Comparison of ENCODE assay signal across 8 cellular contexts in genomic region chr4:1010522-1011021, GRCh38. TPM values are rescaled to one million over a fixed set of nuclear protein-coding genes. Genes with fewer than 3 reads are reported as not detected.
A peak's percentile ranks its signal among the peaks of the same experiment; 100 is the strongest.
DNase-seq lines count a peak whose midpoint lies in the region; ATAC-seq, FAIRE-seq and TF ChIP-seq lines count a peak whose summit lies in the region.

No MANE protein-coding gene starts in this region.

- H3K27me3 ChIP-seq in parathyroid adenoma (ENCODE audit: control insufficient read depth, insufficient read depth, low read length): no peaks in the 10 kb centered on the region

- H2AFZ ChIP-seq in parathyroid adenoma: peak overlapping the region; percentile 69

- peak overlapping the region; percentile 84 to 91 for H3K4me3 Mint-ChIP-seq in activated T-cell treated with anti-CD3 and anti-CD28 coated beads, Interleukin-2, amount 50 U/mL, for 72 hours

- FAIRE-seq in urothelium cell line (lab: Jason Lieb, UNC): no peak

- no peaks in the 10 kb centered on the region for H3K4me1 ChIP-seq in parathyroid adenoma

- peak overlapping the region; percentile 49 for H3K27ac ChIP-seq in parathyroid adenoma

- no peak overlapping the region for H3K9ac ChIP-seq in parathyroid adenoma

- TF ChIP-seq CTCF in fibroblast of the aortic adventitia (IDR thresholded peaks at IDR 0.05; ENCODE audit: insufficient read depth, low read length) (no peak), parathyroid adenoma (IDR thresholded peaks at IDR 0.05) (no peak)

- H3K36me3 ChIP-seq in parathyroid adenoma (ENCODE audit: control insufficient read depth, insufficient read depth, low read length): no peaks in the 10 kb centered on the region

- ATAC-seq in activated T-cell treated with anti-CD3 and anti-CD28 coated beads, Interleukin-2, amount 50 U/mL, for 72 hours (replicated peaks in 1 of 2): peak; percentile 67 to 71

- peaks cover 0 to 3% of the 10 kb centered on the region in 2 donors for H3K9me3 Mint-ChIP-seq in activated T-cell treated with anti-CD3 and anti-CD28 coated beads, Interleukin-2, amount 50 U/mL, for 72 hours

- H3K36me3 Mint-ChIP-seq in activated T-cell treated with anti-CD3 and anti-CD28 coated beads, Interleukin-2, amount 50 U/mL, for 72 hours (ENCODE audit: insufficient read depth in 2 of 2): no peaks in the 10 kb centered on the region

- peak overlapping the region; percentile 61 for H3K27ac Mint-ChIP-seq in activated T-cell treated with anti-CD3 and anti-CD28 coated beads, Interleukin-2, amount 50 U/mL, for 72 hours

- peak; percentile 51 for DNase-seq in NCI-H82 (lab: John Stamatoyannopoulos, UW)
- no peak for DNase-seq in NCI-H82 treated with DMSO at 0.1 percent for 48 hours (lab: John Stamatoyannopoulos, UW; ENCODE audit: unreplicated experiment)
- DNase-seq in OCI-M1 (lab: John Stamatoyannopoulos, UW): peak; percentile 76
- peak; percentile 83 to 90 for DNase-seq in activated T-cell treated with anti-CD3 and anti-CD28 coated beads, Interleukin-2, amount 50 U/mL, for 72 hours
- DNase-seq in fibroblast of the aortic adventitia (ENCODE audit: low read depth): peak; percentile 77
- peak; percentile 28 for DNase-seq in urothelium cell line (ENCODE audit: low spot score)
- no peak for DNase-seq in NK-92 (lab: John Stamatoyannopoulos, UW; ENCODE audit: unreplicated experiment)

- H3K27me3 Mint-ChIP-seq in activated T-cell treated with anti-CD3 and anti-CD28 coated beads, Interleukin-2, amount 50 U/mL, for 72 hours (ENCODE audit: low read depth): peaks cover 28% of the 10 kb centered on the region

- H3K4me3 ChIP-seq in fibroblast of the aortic adventitia (ENCODE audit: low read depth, low read length): peak overlapping the region; percentile 53
- peak overlapping the region; percentile 61 for H3K4me3 ChIP-seq in parathyroid adenoma (ENCODE audit: low read depth, low read length)

- peaks cover 13% of the 10 kb centered on the region for H3K4me1 Mint-ChIP-seq in activated T-cell treated with anti-CD3 and anti-CD28 coated beads, Interleukin-2, amount 50 U/mL, for 72 hours (ENCODE audit: low read depth)

- H3K4me2 ChIP-seq in parathyroid adenoma (ENCODE audit: low read length): peak overlapping the region; percentile 95

- H3K79me2 ChIP-seq in parathyroid adenoma: no peaks in the 10 kb centered on the region

- no peaks in the 10 kb centered on the region for H3K9me3 ChIP-seq in parathyroid adenoma (ENCODE audit: control insufficient read depth, low read length)

RNA-seq across cellular contexts. Expression of gene FGFRL1, which starts 0.9 kb away (rescaled TPM):
- 10 to 100 TPM; 15.9 to 18.6 TPM for total RNA-seq in activated T-cell treated with anti-CD3 and anti-CD28 coated beads, Interleukin-2, amount 50 U/mL, for 72 hours
- total RNA-seq in fibroblast of the aortic adventitia (ENCODE audit: low replicate concordance): 14.1 and 27.4 TPM in 2 replicates

RNA-seq across cellular contexts. Expression of gene SLC26A1, which starts 17.4 kb away (rescaled TPM):
- not detected for total RNA-seq in activated T-cell treated with anti-CD3 and anti-CD28 coated beads, Interleukin-2, amount 50 U/mL, for 72 hours
- total RNA-seq in fibroblast of the aortic adventitia (ENCODE audit: low replicate concordance): 0.27 TPM in 1 of 2 replicates, not detected in the other

RNA-seq across cellular contexts. Expression of gene IDUA, which starts 23.7 kb away (rescaled TPM):
- total RNA-seq in activated T-cell treated with anti-CD3 and anti-CD28 coated beads, Interleukin-2, amount 50 U/mL, for 72 hours: 10 to 100 TPM; 11.8 to 13.9 TPM
- total RNA-seq in fibroblast of the aortic adventitia (ENCODE audit: low replicate concordance): 20.3 and 21.7 TPM in 2 replicates

RNA-seq across cellular contexts. Expression of gene DGKQ, which starts 37.2 kb away (rescaled TPM):
- total RNA-seq in activated T-cell treated with anti-CD3 and anti-CD28 coated beads, Interleukin-2, amount 50 U/mL, for 72 hours: 10 to 100 TPM in 1 of 2 donors, 1 to 10 TPM in 1; 8.8 to 12.0 TPM
- total RNA-seq in fibroblast of the aortic adventitia (ENCODE audit: low replicate concordance): 9.9 and 13.7 TPM in 2 replicates

Comparison
In these comparisons a context has a peak if more than half of its experiments do, and no peak if none do; other contexts are left out.
1. DNase-seq: peak in NCI-H82 (single experiment), OCI-M1 (single experiment), activated T-cell treated with anti-CD3 and anti-CD28 coated beads, Interleukin-2, amount 50 U/mL, for 72 hours (2 of 2), fibroblast of the aortic adventitia (single experiment) and urothelium cell line (single experiment); none in NCI-H82 treated with DMSO at 0.1 percent for 48 hours (single experiment) and NK-92 (single experiment).